In genomic region chr1:235883261-235883927, GRCh38 we compare ENCODE assay signal across 1 cellular context.
TF ChIP-seq lines count a peak whose summit lies in the region.

No MANE protein-coding gene starts in this region.

TF ChIP-seq in HepG2, 621 proteins besides CTCF, POLR2A, EP300 and RAD21 (continued from another document):
- no peak for TF ChIP-seq ZMAT5 (CRISPR knock-in tag; IDR thresholded peaks at IDR 0.05; ENCODE audit: borderline replicate concordance, low read depth)
- no peak for TF ChIP-seq ZNF83 (CRISPR knock-in tag; IDR thresholded peaks at IDR 0.05; ENCODE audit: borderline replicate concordance)
- no peak for TF ChIP-seq NONO (IDR thresholded peaks at IDR 0.05)
- TF ChIP-seq NONO (CRISPR knock-in tag; conservative IDR thresholded peaks at IDR 0.05): no peak
